In the genomic region with DNA sequence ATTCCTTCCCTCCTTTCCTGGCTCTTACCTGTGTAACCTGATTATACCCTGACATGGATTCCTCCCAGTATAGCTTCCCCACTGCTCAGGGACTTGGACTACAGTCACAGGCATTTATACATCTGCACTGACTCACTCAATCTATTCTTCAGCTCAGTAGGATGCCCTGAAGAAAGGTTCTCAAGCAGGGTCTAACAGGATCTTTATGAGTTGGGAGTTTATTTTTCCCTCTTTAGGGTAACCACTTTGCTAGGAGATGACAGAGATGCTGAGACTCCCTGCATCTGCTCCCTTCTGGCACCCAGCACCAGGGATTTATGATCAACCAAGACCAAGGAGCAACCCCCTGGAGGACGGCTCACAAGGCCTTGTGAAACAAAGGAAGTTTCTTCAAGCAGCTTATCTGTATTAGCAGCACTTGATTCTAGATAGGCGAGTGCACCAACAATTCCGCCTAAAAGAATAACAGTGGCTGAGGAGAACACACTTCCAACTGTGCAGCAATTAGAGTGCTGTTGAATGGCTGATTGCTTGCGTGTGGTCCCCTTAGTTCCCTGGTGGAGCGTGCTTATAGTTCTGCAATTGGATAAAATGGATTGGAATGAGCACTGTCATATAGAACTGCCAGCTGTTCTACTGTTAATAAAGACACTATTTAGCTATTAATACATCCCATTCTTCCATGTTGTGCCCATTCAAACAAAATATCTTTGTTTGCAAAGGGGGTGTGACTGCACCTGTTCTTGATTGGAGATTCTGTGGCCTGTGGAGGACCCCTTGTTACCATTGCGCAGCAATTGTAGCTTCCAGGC, we compare ENCODE assay signal across 15 cellular contexts.
DNase-seq lines count a peak whose midpoint lies in the region; ATAC-seq, FAIRE-seq and TF ChIP-seq lines count a peak whose summit lies in the region.
"Had no signal": no experiment of that assay in that cellular context is flagged by ENCODE, and none has a peak within 500 bp of the region (broad histone marks: within the 10 kb centered on the region; RNA-seq: fewer than 3 reads in every experiment).

No MANE protein-coding gene starts in this region.

- H3K27me3 ChIP-seq in mammary epithelial cell (ENCODE audit: insufficient read depth, low read length): no peaks in the 10 kb centered on the region
- H3K27me3 ChIP-seq: BLaER1, uterus had no signal

- no peaks in the 10 kb centered on the region for H3K4me1 ChIP-seq in mammary epithelial cell (ENCODE audit: insufficient read depth, low read length)

- TF ChIP-seq CTCF in choroid plexus epithelial cell (conservative IDR thresholded peaks at IDR 0.05; ENCODE audit: low read depth, low read length): no peak
- no peak for TF ChIP-seq CTCF in mammary epithelial cell (conservative IDR thresholded peaks at IDR 0.05 in 1 of 2, IDR thresholded peaks at IDR 0.05 in 1 of 2; ENCODE audit: extremely low read depth in 1 of 2, insufficient read depth in 1 of 2, low read depth in 1 of 2, low read length in 2 of 2)
- no peak for TF ChIP-seq CTCF in D721Med (IDR thresholded peaks at IDR 0.05; ENCODE audit: insufficient read depth, missing control alignments)

- H3K4me3 ChIP-seq in choroid plexus epithelial cell (ENCODE audit: low read depth, low read length) (no peak overlapping the region), mammary epithelial cell (replicated peaks in 1 of 3; ENCODE audit: insufficient read depth in 1 of 3, low read depth in 2 of 3, low read length in 3 of 3) (no peak overlapping the region)
- H3K4me3 ChIP-seq: BLaER1, psoas muscle, uterus had no signal

- no peak overlapping the region for H3K27ac ChIP-seq in mammary epithelial cell (ENCODE audit: insufficient read depth, low read depth, low read length)
- H3K27ac ChIP-seq: BLaER1, psoas muscle, uterus had no signal

- intact Hi-C loops in mammary epithelial cell (cut with micrococcal nuclease): no loop called here
- intact Hi-C loops in left colon (cut with DNase I, micrococcal nuclease): no loop called here

- no peak for FAIRE-seq in D721Med (lab: Jason Lieb, UNC)
- FAIRE-seq: islet of Langerhans had no signal

- ATAC-seq in HG03432 (IDR thresholded peaks at IDR 0.05; ENCODE audit: unreplicated experiment): no peak
- no peak for ATAC-seq in left colon
- ATAC-seq: psoas muscle had no signal

- CTCF ChIA-PET in mammary epithelial cell (lab: Charles Lee; ENCODE audit: low non-redundant PET): no interaction called here

- no peaks in the 10 kb centered on the region for H3K9me3 ChIP-seq in mammary epithelial cell (replicated peaks; ENCODE audit: insufficient read depth, low read length)
- H3K9me3 ChIP-seq: BLaER1, psoas muscle, uterus had no signal

- in situ Hi-C loops in mammary epithelial cell (cut with MboI; ENCODE audit: low sequenced_read_pairs in 2 of 2): no loop called here

- H3K9ac ChIP-seq in mammary epithelial cell (ENCODE audit: insufficient read depth, low read length): no peak overlapping the region
- H3K9ac ChIP-seq: BLaER1 had no signal

- WGBS in mammary epithelial cell (ENCODE audit: low coverage, missing lambda C conversion rate): 90% methylated on average over 6 of the region's 6 CpGs

- DNase-seq in DMS79 (lab: John Stamatoyannopoulos, UW) (peak; percentile 88), NCI-H2081 treated with DMSO at 0.1 percent for 48 hours (lab: John Stamatoyannopoulos, UW) (peak; percentile 60), choroid plexus epithelial cell (ENCODE audit: low read depth) (peak; percentile 35), midbrain (lab: John Stamatoyannopoulos, UW) (peak; percentile 68), mammary epithelial cell (no peak), D721Med (ENCODE audit: insufficient read length, low spot score) (no peak), left colon (no peak)
- DNase-seq: activated CD4-positive, alpha-beta T cell treated with anti-CD3 and anti-CD28 coated beads, Interleukin-2, amount 50 U/mL, for 1 hour; activated naive CD8-positive, alpha-beta T cell treated with anti-CD3 and anti-CD28 coated beads for 36 hours; NCI-H1436 treated with DMSO at 0.1 percent for 48 hours; psoas muscle; uterus had no signal

- no peaks in the 10 kb centered on the region for H3K36me3 ChIP-seq in mammary epithelial cell (ENCODE audit: insufficient read depth, low read length)
- H3K36me3 ChIP-seq: BLaER1, uterus had no signal

- no TSS peak for BruUV-seq in mammary epithelial cell (replicated peaks; lab: Mats Ljungman, UMichigan)

- dilution Hi-C loops in mammary epithelial cell (cut with HindIII; ENCODE audit: low sequenced_read_pairs): no loop called here

- H3K4me2 ChIP-seq in mammary epithelial cell (ENCODE audit: insufficient read depth, low read depth, low read length): no peak overlapping the region
- H3K4me2 ChIP-seq: BLaER1 had no signal

- no peak overlapping the region for H2AFZ ChIP-seq in mammary epithelial cell (ENCODE audit: low read depth, low read length)

- no peaks in the 10 kb centered on the region for H4K20me1 ChIP-seq in mammary epithelial cell (ENCODE audit: insufficient read depth, low read length)
- H4K20me1 ChIP-seq: BLaER1 had no signal

- no peaks in the 10 kb centered on the region for H3K79me2 ChIP-seq in mammary epithelial cell (ENCODE audit: insufficient read depth, low read length)

Comparison
In these comparisons a context has a peak if more than half of its experiments do, and no peak if none do; other contexts are left out.
1. DNase-seq: peak in DMS79 (single experiment), NCI-H2081 treated with DMSO at 0.1 percent for 48 hours (single experiment), choroid plexus epithelial cell (single experiment) and midbrain (single experiment); none in mammary epithelial cell (single experiment), D721Med (single experiment) and left colon (0 of 2).